18 cellular contexts compared by ENCODE assay signal in genomic region chr2:48943436-48943835, GRCh38.
"Had no signal": no experiment of that assay in that cellular context is flagged by ENCODE, and none has a peak within 500 bp of the region (broad histone marks: within the 10 kb centered on the region; RNA-seq: fewer than 3 reads in every experiment).

No MANE protein-coding gene starts in this region.

- H3K27me3 Mint-ChIP-seq: activated T-helper 17 cell treated with anti-CD3 and anti-CD28 coated beads, Interleukin-2, amount 50 U/mL, for 72 hours had no signal

- H3K27ac ChIP-seq: body of pancreas, pancreas, tibial artery had no signal

- H3K27ac Mint-ChIP-seq: activated naive CD8-positive, alpha-beta T cell treated with anti-CD3 and anti-CD28 coated beads, Interleukin-2, amount 50 U/mL, for 24 hours; activated T-helper 17 cell treated with anti-CD3 and anti-CD28 coated beads, Interleukin-2, amount 50 U/mL, for 72 hours; naive B cell had no signal

- H3K9me2 ChIP-seq: SK-N-SH had no signal

- H3K27me3 ChIP-seq: body of pancreas, dorsolateral prefrontal cortex, pancreas, tibial artery had no signal

- H3K36me3 ChIP-seq: pancreas, tibial artery had no signal

- ATAC-seq: activated naive CD8-positive, alpha-beta T cell treated with anti-CD3 and anti-CD28 coated beads, Interleukin-2, amount 50 U/mL, for 24 hours; activated T-helper 17 cell treated with anti-CD3 and anti-CD28 coated beads, Interleukin-2, amount 50 U/mL, for 72 hours; body of pancreas had no signal

- H3K4me3 Mint-ChIP-seq: activated naive CD8-positive, alpha-beta T cell treated with anti-CD3 and anti-CD28 coated beads, Interleukin-2, amount 50 U/mL, for 24 hours; activated T-helper 17 cell treated with anti-CD3 and anti-CD28 coated beads, Interleukin-2, amount 50 U/mL, for 72 hours; naive B cell had no signal

- H3K4me1 ChIP-seq: body of pancreas, pancreas, tibial artery had no signal

- H3K4me2 ChIP-seq: SK-N-SH had no signal

- H3K9ac ChIP-seq: SK-N-SH had no signal

- H3K36me3 Mint-ChIP-seq: naive B cell had no signal

- DNase-seq: activated CD4-positive, alpha-beta T cell treated with anti-CD3 and anti-CD28 coated beads, Interleukin-2, amount 50 U/mL, for 4 hours; activated CD4-positive, CD25-positive, alpha-beta regulatory T cell treated with anti-CD3 and anti-CD28 coated beads, Interleukin-2, amount 50 U/mL, for 72 hours; activated naive CD4-positive, alpha-beta T cell treated with Interleukin-2 at 50 U/mL for 16 hours; activated naive CD8-positive, alpha-beta T cell treated with anti-CD3 and anti-CD28 coated beads, Interleukin-2, amount 50 U/mL, for 24 hours; body of pancreas; cerebellar nuclear complex; dorsolateral prefrontal cortex; erythroblast; kidney glomerular epithelial cell; naive B cell; pancreas; SK-N-SH; stimulated activated CD4-positive, alpha-beta T cell treated with anti-CD3 and anti-CD28 coated beads, Interleukin-12 subunit alpha, Interleukin-12 subunit beta, amount 100 ng/mL, for 4 hours; stimulated activated CD4-positive, alpha-beta T cell treated with anti-CD3 and anti-CD28 coated beads, Interleukin-2, amount 100 ng/mL, for 24 hours; T-helper 1 cell; T1000; tibial artery had no signal

- H3K9me3 ChIP-seq: body of pancreas, pancreas, SK-N-SH, tibial artery had no signal

- H3K4me3 ChIP-seq: body of pancreas, dorsolateral prefrontal cortex, pancreas, tibial artery had no signal

- H3K4me1 Mint-ChIP-seq: activated naive CD8-positive, alpha-beta T cell treated with anti-CD3 and anti-CD28 coated beads, Interleukin-2, amount 50 U/mL, for 24 hours; activated T-helper 17 cell treated with anti-CD3 and anti-CD28 coated beads, Interleukin-2, amount 50 U/mL, for 72 hours had no signal

- H3K9me3 Mint-ChIP-seq: activated naive CD8-positive, alpha-beta T cell treated with anti-CD3 and anti-CD28 coated beads, Interleukin-2, amount 50 U/mL, for 24 hours; activated T-helper 17 cell treated with anti-CD3 and anti-CD28 coated beads, Interleukin-2, amount 50 U/mL, for 72 hours; naive B cell had no signal
